8 cellular contexts compared by ENCODE assay signal in the genomic region with DNA sequence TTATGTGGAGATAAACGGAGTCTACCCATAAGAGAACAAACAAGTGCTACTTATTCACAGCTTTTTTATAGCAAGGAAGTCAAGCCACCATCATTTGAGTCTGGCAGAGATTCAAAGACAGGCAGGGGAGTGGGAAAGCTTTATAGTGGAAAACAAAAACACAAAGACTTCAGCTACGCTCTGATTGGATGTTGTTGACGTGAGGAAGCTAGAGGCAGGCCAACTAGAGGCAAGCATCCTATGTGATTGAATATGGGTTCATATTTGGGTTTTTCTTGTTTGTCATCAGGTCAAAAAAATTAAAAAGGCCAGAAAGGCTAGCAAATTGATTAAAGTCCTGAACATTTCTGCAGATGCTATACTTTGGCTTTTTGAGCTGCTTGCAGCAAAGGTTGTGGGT. TPM values are rescaled to one million over a fixed set of nuclear protein-coding genes. Genes with fewer than 3 reads are reported as not detected.
DNase-seq lines count a peak whose midpoint lies in the region; ATAC-seq, FAIRE-seq and TF ChIP-seq lines count a peak whose summit lies in the region.

No MANE protein-coding gene starts in this region.

- intact Hi-C loops in left ventricle myocardium inferior (cut with micrococcal nuclease): no loop called here
- intact Hi-C loops in Right ventricle myocardium inferior (cut with DNase I): no loop called here
- intact Hi-C loops in vagina (cut with DNase I): no loop called here

- H3K4me1 ChIP-seq in left ventricle myocardium inferior: peaks cover 19% of the 10 kb centered on the region
- no peaks in the 10 kb centered on the region for H3K4me1 ChIP-seq in RWPE2 (ENCODE audit: insufficient read depth, poor library complexity, severe bottlenecking)
- no peaks in the 10 kb centered on the region; the same call in 1 of the 2 replicates for H3K4me1 ChIP-seq in iPS-20b (ENCODE audit: insufficient read depth, low read length)
- H3K4me1 ChIP-seq in vagina: peaks cover 5% of the 10 kb centered on the region

- FAIRE-seq in HTR-8/SVneo (lab: Jason Lieb, UNC): no peak

- peak overlapping the region; percentile 87 for H3K27ac ChIP-seq in left ventricle myocardium inferior (replicated peaks)
- H3K27ac ChIP-seq in RWPE2 (ENCODE audit: poor library complexity, severe bottlenecking): peak overlapping the region; percentile 55
- H3K27ac ChIP-seq in iPS-20b (ENCODE audit: low read length): no peak overlapping the region
- peak overlapping the region; percentile 92 for H3K27ac ChIP-seq in vagina

- no peak for TF ChIP-seq POLR2A in vagina (IDR thresholded peaks at IDR 0.05)

- H3K27me3 ChIP-seq in left ventricle myocardium inferior (ENCODE audit: low read depth) (no peaks in the 10 kb centered on the region), RWPE2 (ENCODE audit: insufficient read depth, poor library complexity, severe bottlenecking) (no peaks in the 10 kb centered on the region), iPS-20b (ENCODE audit: insufficient read depth, low read length) (no peaks in the 10 kb centered on the region; the same call in 1 of the 2 replicates), vagina (no peaks in the 10 kb centered on the region)

- no peak for DNase-seq in left ventricle myocardium inferior
- no peak for DNase-seq in Right ventricle myocardium inferior (ENCODE audit: missing footprints)
- no peak for DNase-seq in RWPE2 (ENCODE audit: low spot score)
- no peak for DNase-seq in vagina (ENCODE audit: extremely low spot score in 2 of 2)
- DNase-seq in glomerular visceral epithelial cell (ENCODE audit: extremely low spot score): no peak
- DNase-seq in stimulated activated naive CD8-positive, alpha-beta T cell treated with anti-CD3 and anti-CD28 coated beads, Interleukin-15, Interleukin-2, amounts not matched to agents 100 U/mL and 50 U/mL, for 24 hours: no peak
- no peak for DNase-seq in HTR-8/SVneo (ENCODE audit: insufficient read length, low spot score)

- ATAC-seq in Right ventricle myocardium inferior (no peak), RWPE2 (ENCODE audit: low read depth) (no peak)
- no peak for ATAC-seq in stimulated activated naive CD8-positive, alpha-beta T cell treated with anti-CD3 and anti-CD28 coated beads, Interleukin-15, Interleukin-2, amounts not matched to agents 100 U/mL and 50 U/mL, for 24 hours

- no peaks in the 10 kb centered on the region for H3K9me3 ChIP-seq in left ventricle myocardium inferior (replicated peaks)
- no peaks in the 10 kb centered on the region for H3K9me3 ChIP-seq in RWPE2 (ENCODE audit: severe bottlenecking)
- no peaks in the 10 kb centered on the region for H3K9me3 ChIP-seq in iPS-20b (ENCODE audit: insufficient read depth, low read depth, low read length)
- no peaks in the 10 kb centered on the region for H3K9me3 ChIP-seq in vagina

- no peak for TF ChIP-seq CTCF in left ventricle myocardium inferior (IDR thresholded peaks at IDR 0.05; ENCODE audit: borderline replicate concordance)
- TF ChIP-seq CTCF in RWPE2 (IDR thresholded peaks at IDR 0.05; ENCODE audit: poor library complexity, severe bottlenecking): no peak
- TF ChIP-seq CTCF in vagina (IDR thresholded peaks at IDR 0.05): no peak

- H3K36me3 ChIP-seq in left ventricle myocardium inferior (no peaks in the 10 kb centered on the region), RWPE2 (ENCODE audit: low read depth) (peaks cover 13% of the 10 kb centered on the region), iPS-20b (ENCODE audit: insufficient read depth, low read depth, low read length) (0 out of 2 replicates have a peak, but pooled peaks cover 10% of the 10 kb centered on the region), vagina (no peaks in the 10 kb centered on the region)

- no peak overlapping the region for H3K9ac ChIP-seq in iPS-20b (ENCODE audit: low read depth, low read length)

- H3K4me3 ChIP-seq in left ventricle myocardium inferior (peak overlapping the region; percentile 76), RWPE2 (ENCODE audit: severe bottlenecking) (peak overlapping the region; percentile 52), iPS-20b (ENCODE audit: low read length) (peak overlapping the region; percentile 88), vagina (peak overlapping the region; percentile 47 to 67)

RNA-seq across cellular contexts. Expression of gene TCEAL4, which starts 0.7 kb away (rescaled TPM):
- 60.4 TPM for total RNA-seq in left ventricle myocardium inferior
- 64.3 TPM for total RNA-seq in Right ventricle myocardium inferior
- 140 TPM for total RNA-seq in vagina

RNA-seq across cellular contexts. Expression of gene TCEAL3, which starts 23.2 kb away (rescaled TPM):
- total RNA-seq in left ventricle myocardium inferior: 18.2 TPM
- 19.3 TPM for total RNA-seq in Right ventricle myocardium inferior
- total RNA-seq in vagina: 32.7 TPM

RNA-seq across cellular contexts. Expression of gene TCEAL1, which starts 44.2 kb away (rescaled TPM):
- total RNA-seq in left ventricle myocardium inferior: 22.9 TPM
- 25.0 TPM for total RNA-seq in Right ventricle myocardium inferior
- 93.1 TPM for total RNA-seq in vagina
